Comparison of ENCODE assay signal across 10 cellular contexts in the genomic region with DNA sequence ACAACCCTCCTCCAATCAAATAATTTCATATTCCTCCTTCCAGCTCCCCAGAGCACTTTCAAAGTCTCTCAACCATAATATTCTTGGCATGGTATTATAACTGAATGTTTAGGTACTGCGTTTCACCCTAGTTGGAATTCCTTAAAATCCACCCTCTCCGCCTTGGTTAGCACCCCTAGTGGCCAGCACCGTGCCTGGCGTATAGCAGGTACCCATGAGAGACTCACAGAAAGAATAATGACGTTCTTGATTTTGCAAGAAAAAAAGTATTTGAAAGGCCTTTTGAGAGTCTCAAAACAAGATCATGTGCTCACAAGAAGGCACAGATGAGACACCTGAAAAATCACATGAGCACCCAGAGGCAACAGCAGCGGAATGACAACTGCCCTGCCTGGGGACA. TPM values are rescaled to one million over a fixed set of nuclear protein-coding genes. Genes with fewer than 3 reads are reported as not detected.
A peak's percentile ranks its signal among the peaks of the same experiment; 100 is the strongest.
DNase-seq lines count a peak whose midpoint lies in the region; ATAC-seq and TF ChIP-seq lines count a peak whose summit lies in the region.
"Had no signal": no experiment of that assay in that cellular context is flagged by ENCODE, and none has a peak within 500 bp of the region (broad histone marks: within the 10 kb centered on the region; RNA-seq: fewer than 3 reads in every experiment).

No MANE protein-coding gene starts in this region.

- no peak overlapping the region for H3K27ac Mint-ChIP-seq in endodermal cell
- H3K27ac Mint-ChIP-seq: T-cell had no signal

- no peak overlapping the region for H3K4me3 ChIP-seq in endodermal cell (ENCODE audit: low read length)
- no peak overlapping the region for H3K4me3 ChIP-seq in parathyroid adenoma (ENCODE audit: low read depth, low read length)
- H3K4me3 ChIP-seq: psoas muscle had no signal

- no peaks in the 10 kb centered on the region for H3K36me3 Mint-ChIP-seq in endodermal cell (ENCODE audit: low read depth)
- H3K36me3 Mint-ChIP-seq: T-cell had no signal

- no peak overlapping the region for H2AFZ ChIP-seq in parathyroid adenoma

- TF ChIP-seq CTCF in GM12873 (IDR thresholded peaks at IDR 0.05; ENCODE audit: insufficient read depth, low read depth, low read length, missing control alignments), result peak; percentile 59
- TF ChIP-seq CTCF in endodermal cell (conservative IDR thresholded peaks at IDR 0.05), result peak; percentile 96
- TF ChIP-seq CTCF in parathyroid adenoma (IDR thresholded peaks at IDR 0.05), result peak; percentile 6

- H3K27me3 Mint-ChIP-seq in endodermal cell (ENCODE audit: insufficient read depth), result peaks cover 48% of the 10 kb centered on the region
- H3K27me3 Mint-ChIP-seq: T-cell had no signal

- ATAC-seq in GM18519 (IDR thresholded peaks at IDR 0.05; ENCODE audit: low FRiP score, unreplicated experiment) (no peak), GM18858 (IDR thresholded peaks at IDR 0.05; ENCODE audit: unreplicated experiment) (no peak)
- ATAC-seq: psoas muscle, T-cell had no signal

- no peaks in the 10 kb centered on the region for H3K9me3 Mint-ChIP-seq in endodermal cell
- H3K9me3 Mint-ChIP-seq: T-cell had no signal

- in situ Hi-C loops in KBM-7 (cut with MboI; ENCODE audit: low pct_unique_long_range_greater_than_20kb, low sequenced_read_pairs), result no loop called here

- H3K9me3 ChIP-seq in endodermal cell (ENCODE audit: control insufficient read depth, low read length) (no peaks in the 10 kb centered on the region), parathyroid adenoma (ENCODE audit: control insufficient read depth, low read length) (no peaks in the 10 kb centered on the region)
- H3K9me3 ChIP-seq: psoas muscle had no signal

- no peaks in the 10 kb centered on the region for H3K79me2 ChIP-seq in parathyroid adenoma

- no peaks in the 10 kb centered on the region for H3K4me1 ChIP-seq in endodermal cell (ENCODE audit: control insufficient read depth, insufficient read depth, low read length)
- no peaks in the 10 kb centered on the region for H3K4me1 ChIP-seq in parathyroid adenoma
- H3K4me1 ChIP-seq: psoas muscle had no signal

- H3K36me3 ChIP-seq in endodermal cell (ENCODE audit: control insufficient read depth, insufficient read depth, low read length) (no peaks in the 10 kb centered on the region), parathyroid adenoma (ENCODE audit: control insufficient read depth, insufficient read depth, low read length) (no peaks in the 10 kb centered on the region)

- DNase-seq in NAMALWA (ENCODE audit: low spot score) (peak; percentile 23), endodermal cell (peak; percentile 78), KBM-7 (no peak)
- DNase-seq: NCI-H2029 treated with DMSO at 0.1 percent for 48 hours, psoas muscle, T-cell had no signal

- H3K27me3 ChIP-seq in endodermal cell (ENCODE audit: control insufficient read depth, insufficient read depth, low read length, poor library complexity, severe bottlenecking), result no peaks in the 10 kb centered on the region
- H3K27me3 ChIP-seq in parathyroid adenoma (ENCODE audit: control insufficient read depth, insufficient read depth, low read length), result no peaks in the 10 kb centered on the region

- 59 to 60% methylated on average over 5 to 6 of the region's 6 CpGs for WGBS in endodermal cell (ENCODE audit: insufficient coverage in 1 of 2, insufficient read length in 1 of 2), 2 experiments

- H3K27ac ChIP-seq in endodermal cell (ENCODE audit: low read depth, low read length), result no peak overlapping the region
- no peak overlapping the region for H3K27ac ChIP-seq in parathyroid adenoma
- H3K27ac ChIP-seq: psoas muscle had no signal

- H3K9ac ChIP-seq in endodermal cell (ENCODE audit: extremely low read depth, low read length, poor library complexity, severe bottlenecking) (no peak overlapping the region), parathyroid adenoma (no peak overlapping the region)

- no peak overlapping the region for H3K4me3 Mint-ChIP-seq in endodermal cell
- H3K4me3 Mint-ChIP-seq: T-cell had no signal

- H3K4me1 Mint-ChIP-seq in endodermal cell, result peaks cover 2% of the 10 kb centered on the region
- H3K4me1 Mint-ChIP-seq: T-cell had no signal

- no peak overlapping the region for H3K4me2 ChIP-seq in parathyroid adenoma (ENCODE audit: low read length)

RNA-seq across cellular contexts. Expression of gene GLI3, which starts 50.8 kb away (rescaled TPM):
- total RNA-seq in endodermal cell, result 10 to 100 TPM in 1 of 2 donors, 1 to 10 TPM in 1; 2.7 to 10.2 TPM
- polyA plus RNA-seq in endodermal cell (2013, experiment 1 of 2), result 54.9 TPM
- polyA plus RNA-seq in endodermal cell (2013, experiment 2 of 2), result 52.9 TPM

Comparison
In these comparisons a context has a peak if more than half of its experiments do, and no peak if none do; other contexts are left out.
1. CTCF ChIP-seq: peak in every context shown above with its lines; median percentile 96 in endodermal cell; 59 in GM12873; 6 in parathyroid adenoma.